ENCODE assay signal across 21 cellular contexts in the genomic region with DNA sequence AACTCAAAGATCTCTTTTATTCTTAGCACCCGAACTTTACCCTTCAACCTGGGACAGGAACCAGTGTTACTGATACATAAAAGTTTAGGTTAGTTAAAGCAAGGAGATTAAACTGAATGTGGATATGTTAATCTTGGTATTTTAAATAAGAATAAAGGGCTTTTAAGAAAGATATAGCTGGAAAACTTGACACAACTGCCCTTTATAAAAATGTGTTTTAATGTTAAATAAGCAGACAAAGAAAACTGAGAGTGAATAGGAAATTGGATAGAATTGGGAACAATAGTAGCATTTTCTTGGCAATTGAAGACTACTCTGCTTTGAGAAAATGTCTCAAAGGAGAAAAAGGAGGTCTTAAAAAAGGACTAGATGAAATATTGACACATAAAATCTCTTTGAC. TPM values are rescaled to one million over a fixed set of nuclear protein-coding genes. Genes with fewer than 3 reads are reported as not detected.
DNase-seq lines count a peak whose midpoint lies in the region; ATAC-seq and TF ChIP-seq lines count a peak whose summit lies in the region.
"Had no signal": no experiment of that assay in that cellular context is flagged by ENCODE, and none has a peak within 500 bp of the region (broad histone marks: within the 10 kb centered on the region; RNA-seq: fewer than 3 reads in every experiment).

No MANE protein-coding gene starts in this region.

- intact Hi-C loops in esophagus muscularis mucosa (cut with DNase I): no loop called here
- intact Hi-C loops in sciatic nerve (cut with DNase I): no loop called here
- intact Hi-C loops in OCI-LY7 (cut with micrococcal nuclease; ENCODE audit: unreplicated experiment): no loop called here

- ATAC-seq in WTC11 (no peak), sciatic nerve (no peak)
- ATAC-seq: GM12878 had no signal

- no peaks in the 10 kb centered on the region for H3K9me2 ChIP-seq in OCI-LY7 (ENCODE audit: insufficient read depth, low read length)

- in situ Hi-C loops in brain microvascular endothelial cell (cut with HindIII; ENCODE audit: low pct_ligation_motif_present, low sequenced_read_pairs): no loop called here

- POLR2A ChIA-PET in WTC11 (lab: Charles Lee): no interaction called here
- POLR2A ChIA-PET in OCI-LY7 (lab: Charles Lee): interaction anchor here (0.8 kb wide), 1 partner anchor 8 kb away, joined by 3 read pairs; no protein-coding TSS in a partner anchor

- H3K79me2 ChIP-seq in OCI-LY7 (ENCODE audit: insufficient read depth, low read depth, low read length): no peaks in the 10 kb centered on the region

- CTCF ChIA-PET in WTC11 (lab: Charles Lee): interaction anchor here (0.9 to 1.9 kb wide), 3 partner anchors 38 to 305 kb away, joined by 3 to 8 read pairs (median 4); no protein-coding TSS in a partner anchor
- CTCF ChIA-PET in OCI-LY7 (lab: Charles Lee; ENCODE audit: unreplicated experiment): no interaction called here

- peak overlapping the region; percentile 34; the same call in 1 of the 2 replicates for H3K4me3 ChIP-seq in HUES48 (ENCODE audit: low read depth, low read length)
- H3K4me3 ChIP-seq in iPS-18a (ENCODE audit: low read length): peak overlapping the region; percentile 27
- no peak overlapping the region for H3K4me3 ChIP-seq in esophagus muscularis mucosa
- H3K4me3 ChIP-seq in OCI-LY7 (ENCODE audit: low read depth, low read length, poor library complexity, severe bottlenecking): no peak overlapping the region
- H3K4me3 ChIP-seq in brain microvascular endothelial cell (ENCODE audit: low read depth, low read length): no peak overlapping the region
- H3K4me3 ChIP-seq: BLaER1, GM12878, GM23248 had no signal

- H3K9ac ChIP-seq in HUES48 (ENCODE audit: low read depth, low read length): no peak overlapping the region
- no peak overlapping the region for H3K9ac ChIP-seq in iPS-18a (ENCODE audit: low read length)
- H3K9ac ChIP-seq: BLaER1, GM23248 had no signal

- WGBS in esophagus muscularis mucosa: 81% methylated on average over 1 of the region's 1 CpG

- no peaks in the 10 kb centered on the region for H4K20me1 ChIP-seq in OCI-LY7 (ENCODE audit: insufficient read depth, low read length)
- H4K20me1 ChIP-seq: BLaER1 had no signal

- H3K4me3 Mint-ChIP-seq in WTC11: peak overlapping the region; percentile 35
- H3K4me3 Mint-ChIP-seq: B cell; CD4-positive, CD25-positive, alpha-beta regulatory T cell; CD8-positive, alpha-beta memory T cell had no signal

- no peaks in the 10 kb centered on the region for H3K27me3 Mint-ChIP-seq in WTC11 (ENCODE audit: low read depth)
- H3K27me3 Mint-ChIP-seq: B cell; CD4-positive, CD25-positive, alpha-beta regulatory T cell; CD8-positive, alpha-beta memory T cell had no signal

- H3K27ac ChIP-seq in HUES48 (ENCODE audit: low read depth, low read length) (peak overlapping the region; percentile 88), iPS-18a (ENCODE audit: low read length) (peak overlapping the region; percentile 65), esophagus muscularis mucosa (replicated peaks in 1 of 4) (no peak overlapping the region), OCI-LY7 (ENCODE audit: low read depth, low read length, poor library complexity, severe bottlenecking) (no peak overlapping the region), brain microvascular endothelial cell (no peak overlapping the region)
- H3K27ac ChIP-seq: BLaER1, C4-2B, GM23248 had no signal

- H3K9me3 Mint-ChIP-seq in WTC11: no peaks in the 10 kb centered on the region

- H3K36me3 Mint-ChIP-seq in WTC11: no peaks in the 10 kb centered on the region
- H3K36me3 Mint-ChIP-seq: CD4-positive, CD25-positive, alpha-beta regulatory T cell; CD8-positive, alpha-beta memory T cell had no signal

- H3K9me3 ChIP-seq in HUES48 (ENCODE audit: control insufficient read depth, insufficient read depth, low read length): no peaks in the 10 kb centered on the region
- H3K9me3 ChIP-seq in iPS-18a (ENCODE audit: control insufficient read depth, low read depth, low read length): no peaks in the 10 kb centered on the region
- no peaks in the 10 kb centered on the region for H3K9me3 ChIP-seq in esophagus muscularis mucosa
- no peaks in the 10 kb centered on the region for H3K9me3 ChIP-seq in OCI-LY7 (ENCODE audit: low read length)
- H3K9me3 ChIP-seq: BLaER1 had no signal

- H3K4me1 ChIP-seq in HUES48 (ENCODE audit: control insufficient read depth, insufficient read depth, low read length) (peaks cover 81% of the 10 kb centered on the region), iPS-18a (ENCODE audit: control insufficient read depth, low read depth, low read length) (peaks cover 67% of the 10 kb centered on the region), esophagus muscularis mucosa (peaks cover 0 to 35% (median 31%) of the 10 kb centered on the region in 4 donors), OCI-LY7 (ENCODE audit: insufficient read depth, low read length, poor library complexity, severe bottlenecking) (no peaks in the 10 kb centered on the region)
- H3K4me1 ChIP-seq: BLaER1 had no signal

- no peak for TF ChIP-seq POLR2A in esophagus muscularis mucosa (IDR thresholded peaks at IDR 0.05; ENCODE audit: low read depth)

- TF ChIP-seq EP300 in esophagus muscularis mucosa (IDR thresholded peaks at IDR 0.05): no peak

- peaks cover 87% of the 10 kb centered on the region for H3K4me1 Mint-ChIP-seq in WTC11
- H3K4me1 Mint-ChIP-seq: B cell; CD4-positive, CD25-positive, alpha-beta regulatory T cell; CD8-positive, alpha-beta memory T cell had no signal

- peak overlapping the region; percentile 99 for H3K27ac Mint-ChIP-seq in WTC11
- H3K27ac Mint-ChIP-seq: B cell; CD4-positive, CD25-positive, alpha-beta regulatory T cell; CD8-positive, alpha-beta memory T cell had no signal

- H2AFZ ChIP-seq in OCI-LY7 (ENCODE audit: low read length): no peak overlapping the region
- H2AFZ ChIP-seq: GM23248 had no signal

- H3K36me3 ChIP-seq in HUES48 (ENCODE audit: control insufficient read depth, insufficient read depth, low read length): no peaks in the 10 kb centered on the region
- H3K36me3 ChIP-seq in iPS-18a (ENCODE audit: control insufficient read depth, low read depth, low read length): no peaks in the 10 kb centered on the region
- H3K36me3 ChIP-seq in esophagus muscularis mucosa: no peaks in the 10 kb centered on the region
- no peaks in the 10 kb centered on the region for H3K36me3 ChIP-seq in OCI-LY7 (ENCODE audit: insufficient read depth, low read length)
- no peaks in the 10 kb centered on the region for H3K36me3 ChIP-seq in brain microvascular endothelial cell (replicated peaks)
- H3K36me3 ChIP-seq: BLaER1 had no signal

- DNase-seq in WTC11 (ENCODE audit: low spot score): no peak
- DNase-seq in esophagus muscularis mucosa (ENCODE audit: extremely low spot score): no peak
- DNase-seq in sciatic nerve (ENCODE audit: low spot score): no peak
- no peak for DNase-seq in OCI-LY7 (ENCODE audit: low spot score)
- DNase-seq in brain microvascular endothelial cell: no peak
- DNase-seq: CD4-positive, CD25-positive, alpha-beta regulatory T cell; CD8-positive, alpha-beta memory T cell; DMS 273 treated with DMSO at 0.1 percent for 48 hours; DMS79; EL; GDM1; GM23248; HCEC 1CT had no signal

- H3K4me2 ChIP-seq in OCI-LY7 (ENCODE audit: low read length): no peak overlapping the region
- H3K4me2 ChIP-seq: BLaER1 had no signal

- TF ChIP-seq CTCF in WTC11 (IDR thresholded peaks at IDR 0.05): no peak
- TF ChIP-seq CTCF in esophagus muscularis mucosa (IDR thresholded peaks at IDR 0.05): no peak
- TF ChIP-seq CTCF in OCI-LY7 (conservative IDR thresholded peaks at IDR 0.05; ENCODE audit: low read length): no peak
- TF ChIP-seq CTCF in brain microvascular endothelial cell (IDR thresholded peaks at IDR 0.05; ENCODE audit: low read depth, low read length, missing control alignments): no peak

- no TSS peak for BruUV-seq in OCI-LY7 (replicated peaks; lab: Mats Ljungman, UMichigan)

- H3K27me3 ChIP-seq in HUES48 (ENCODE audit: control insufficient read depth, insufficient read depth, low read length) (no peaks in the 10 kb centered on the region), iPS-18a (ENCODE audit: control insufficient read depth, insufficient read depth, low read length) (no peaks in the 10 kb centered on the region), esophagus muscularis mucosa (no peaks in the 10 kb centered on the region), brain microvascular endothelial cell (replicated peaks) (no peaks in the 10 kb centered on the region)
- H3K27me3 ChIP-seq: BLaER1 had no signal

TF ChIP-seq in WTC11, 78 proteins besides CTCF, POLR2A, EP300 and RAD21 (continues in another document):
- TF ChIP-seq ZNF423 (CRISPR knock-in tag; IDR thresholded peaks at IDR 0.05): no peak
- no peak for TF ChIP-seq ATF3 (CRISPR knock-in tag; conservative IDR thresholded peaks at IDR 0.05)
- no peak for TF ChIP-seq CBFB (CRISPR knock-in tag; IDR thresholded peaks at IDR 0.05; ENCODE audit: low read depth)
- no peak for TF ChIP-seq ZNF232 (CRISPR knock-in tag; IDR thresholded peaks at IDR 0.05)
- no peak for TF ChIP-seq ZNF671 (CRISPR knock-in tag; IDR thresholded peaks at IDR 0.05)
- TF ChIP-seq GTF2I (CRISPR knock-in tag; conservative IDR thresholded peaks at IDR 0.05): no peak
- no peak for TF ChIP-seq ZMAT4 (CRISPR knock-in tag; IDR thresholded peaks at IDR 0.05)
- no peak for TF ChIP-seq TP53 (CRISPR knock-in tag; IDR thresholded peaks at IDR 0.05)
- TF ChIP-seq EMX1 (CRISPR knock-in tag; IDR thresholded peaks at IDR 0.05): no peak
- TF ChIP-seq FOXP1 (CRISPR knock-in tag; IDR thresholded peaks at IDR 0.05; ENCODE audit: borderline replicate concordance): no peak
- TF ChIP-seq SP1 (CRISPR knock-in tag; conservative IDR thresholded peaks at IDR 0.05): no peak
- no peak for TF ChIP-seq MXD4 (CRISPR knock-in tag; IDR thresholded peaks at IDR 0.05; ENCODE audit: borderline replicate concordance)

RNA-seq across cellular contexts. Expression of gene CRISP1, which starts 45.9 kb away (rescaled TPM):
- total RNA-seq in WTC11 (2021) (not detected in 3 replicates), esophagus muscularis mucosa (not detected), sciatic nerve (not detected), OCI-LY7 (2022) (not detected in 2 replicates)
- total RNA-seq in OCI-LY7 (2014; rRNA removed; shearing (Covaris generic)): not detected in 2 replicates
- total RNA-seq: A172; A673; B cell; CD4-positive, CD25-positive, alpha-beta regulatory T cell; CD8-positive, alpha-beta memory T cell; GM12878; GM23248 had no signal

RNA-seq across cellular contexts. Expression of gene DEFB114, which starts 51.8 kb away (rescaled TPM):
- total RNA-seq in WTC11 (2021) (not detected in 3 replicates), esophagus muscularis mucosa (not detected), sciatic nerve (not detected), OCI-LY7 (2022) (not detected in 2 replicates)
- total RNA-seq in OCI-LY7 (2014; rRNA removed; shearing (Covaris generic)): not detected in 2 replicates
- total RNA-seq: A172; A673; B cell; CD4-positive, CD25-positive, alpha-beta regulatory T cell; CD8-positive, alpha-beta memory T cell; GM12878; GM23248 had no signal

RNA-seq across cellular contexts. Expression of gene DEFB113, which starts 57.2 kb away (rescaled TPM):
- total RNA-seq in WTC11 (2021) (not detected in 3 replicates), esophagus muscularis mucosa (not detected), sciatic nerve (not detected), OCI-LY7 (2022) (not detected in 2 replicates)
- not detected in 2 replicates for total RNA-seq in OCI-LY7 (2014; rRNA removed; shearing (Covaris generic))
- total RNA-seq: A172; A673; B cell; CD4-positive, CD25-positive, alpha-beta regulatory T cell; CD8-positive, alpha-beta memory T cell; GM12878; GM23248 had no signal

Comparison
In these comparisons a context has a peak if more than half of its experiments do, and no peak if none do; other contexts are left out.
1. H3K27ac ChIP-seq: peak in HUES48 (single experiment) and iPS-18a (single experiment); none in esophagus muscularis mucosa (0 of 4), OCI-LY7 (single experiment) and brain microvascular endothelial cell (single experiment).
2. H3K4me3 ChIP-seq: peak in HUES48 (single experiment) and iPS-18a (single experiment); none in esophagus muscularis mucosa (0 of 4), OCI-LY7 (single experiment) and brain microvascular endothelial cell (single experiment).